In genomic region chr16:30604316-30604947, GRCh38 we compare ENCODE assay signal across 1 cellular context.
TF ChIP-seq lines count a peak whose summit lies in the region.

No MANE protein-coding gene starts in this region.

TF ChIP-seq in HepG2, 621 proteins besides CTCF, POLR2A, EP300 and RAD21 (continued from another document and continues in another):
- TF ChIP-seq, protein P1, sequence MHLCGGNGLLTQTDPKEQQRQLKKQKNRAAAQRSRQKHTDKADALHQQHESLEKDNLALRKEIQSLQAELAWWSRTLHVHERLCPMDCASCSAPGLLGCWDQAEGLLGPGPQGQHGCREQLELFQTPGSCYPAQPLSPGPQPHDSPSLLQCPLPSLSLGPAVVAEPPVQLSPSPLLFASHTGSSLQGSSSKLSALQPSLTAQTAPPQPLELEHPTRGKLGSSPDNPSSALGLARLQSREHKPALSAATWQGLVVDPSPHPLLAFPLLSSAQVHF (CRISPR knock-in tag; IDR thresholded peaks at IDR 0.05) = no peak
- TF ChIP-seq EED (CRISPR knock-in tag; IDR thresholded peaks at IDR 0.05) (no peak), ZNF468 (CRISPR knock-in tag; IDR thresholded peaks at IDR 0.05) (no peak), HNRNPUL1 (IDR thresholded peaks at IDR 0.05; ENCODE audit: low read depth, low read length) (no peak), PCBP2 (optimal IDR thresholded peaks at IDR 0.05; ENCODE audit: low read depth, low read length, poor library complexity, severe bottlenecking) (no peak), XBP1 (CRISPR knock-in tag; IDR thresholded peaks at IDR 0.05) (no peak), ZNF678 (CRISPR knock-in tag; IDR thresholded peaks at IDR 0.05) (no peak), NCOA5 (CRISPR knock-in tag; IDR thresholded peaks at IDR 0.05) (no peak), ZNF644 (CRISPR knock-in tag; IDR thresholded peaks at IDR 0.05; ENCODE audit: low read depth) (no peak), ZNF530 (CRISPR knock-in tag; IDR thresholded peaks at IDR 0.05; ENCODE audit: low read depth) (no peak), MAF1 (CRISPR knock-in tag; IDR thresholded peaks at IDR 0.05; ENCODE audit: borderline replicate concordance) (no peak), SMC3 (IDR thresholded peaks at IDR 0.05; ENCODE audit: low read length) (no peak), THAP9 (CRISPR knock-in tag; IDR thresholded peaks at IDR 0.05; ENCODE audit: borderline replicate concordance) (no peak), ZC3H4 (CRISPR knock-in tag; IDR thresholded peaks at IDR 0.05; ENCODE audit: borderline replicate concordance) (no peak), MTA3 (CRISPR knock-in tag; IDR thresholded peaks at IDR 0.05) (no peak), RBM22 (optimal IDR thresholded peaks at IDR 0.05; ENCODE audit: low read length) (no peak), KAT7 (CRISPR knock-in tag; IDR thresholded peaks at IDR 0.05; ENCODE audit: borderline replicate concordance) (no peak), AGO2 (optimal IDR thresholded peaks at IDR 0.05; ENCODE audit: low read depth, low read length) (peak; percentile 90), U2AF1 (optimal IDR thresholded peaks at IDR 0.05; ENCODE audit: low read depth, low read length) (no peak), FOXA1 (IDR thresholded peaks at IDR 0.05) (no peak), FOXA1 (CRISPR knock-in tag; IDR thresholded peaks at IDR 0.05) (no peak), NONO (IDR thresholded peaks at IDR 0.05) (no peak), NONO (CRISPR knock-in tag; conservative IDR thresholded peaks at IDR 0.05) (no peak), BHLHE40 (IDR thresholded peaks at IDR 0.05; ENCODE audit: low read length) (no peak), CEBPB (IDR thresholded peaks at IDR 0.05; ENCODE audit: borderline replicate concordance, low read depth, low read length) (no peak), ZNF124 (CRISPR knock-in tag; IDR thresholded peaks at IDR 0.05) (no peak), KLF12 (CRISPR knock-in tag; IDR thresholded peaks at IDR 0.05; ENCODE audit: borderline replicate concordance) (no peak), FOXC1 (CRISPR knock-in tag; IDR thresholded peaks at IDR 0.05; ENCODE audit: borderline replicate concordance) (no peak), THYN1 (CRISPR knock-in tag; IDR thresholded peaks at IDR 0.05; ENCODE audit: borderline replicate concordance, low read depth) (no peak), ZFP41 (CRISPR knock-in tag; IDR thresholded peaks at IDR 0.05; ENCODE audit: borderline replicate concordance) (no peak), ZNF777 (CRISPR knock-in tag; IDR thresholded peaks at IDR 0.05) (no peak), PAWR (CRISPR knock-in tag; IDR thresholded peaks at IDR 0.05; ENCODE audit: borderline replicate concordance) (no peak), ZNF296 (CRISPR knock-in tag; conservative IDR thresholded peaks at IDR 0.05) (no peak), JARID2 (CRISPR knock-in tag; IDR thresholded peaks at IDR 0.05; ENCODE audit: insufficient replicate concordance) (no peak)
- TF ChIP-seq, protein P2, sequence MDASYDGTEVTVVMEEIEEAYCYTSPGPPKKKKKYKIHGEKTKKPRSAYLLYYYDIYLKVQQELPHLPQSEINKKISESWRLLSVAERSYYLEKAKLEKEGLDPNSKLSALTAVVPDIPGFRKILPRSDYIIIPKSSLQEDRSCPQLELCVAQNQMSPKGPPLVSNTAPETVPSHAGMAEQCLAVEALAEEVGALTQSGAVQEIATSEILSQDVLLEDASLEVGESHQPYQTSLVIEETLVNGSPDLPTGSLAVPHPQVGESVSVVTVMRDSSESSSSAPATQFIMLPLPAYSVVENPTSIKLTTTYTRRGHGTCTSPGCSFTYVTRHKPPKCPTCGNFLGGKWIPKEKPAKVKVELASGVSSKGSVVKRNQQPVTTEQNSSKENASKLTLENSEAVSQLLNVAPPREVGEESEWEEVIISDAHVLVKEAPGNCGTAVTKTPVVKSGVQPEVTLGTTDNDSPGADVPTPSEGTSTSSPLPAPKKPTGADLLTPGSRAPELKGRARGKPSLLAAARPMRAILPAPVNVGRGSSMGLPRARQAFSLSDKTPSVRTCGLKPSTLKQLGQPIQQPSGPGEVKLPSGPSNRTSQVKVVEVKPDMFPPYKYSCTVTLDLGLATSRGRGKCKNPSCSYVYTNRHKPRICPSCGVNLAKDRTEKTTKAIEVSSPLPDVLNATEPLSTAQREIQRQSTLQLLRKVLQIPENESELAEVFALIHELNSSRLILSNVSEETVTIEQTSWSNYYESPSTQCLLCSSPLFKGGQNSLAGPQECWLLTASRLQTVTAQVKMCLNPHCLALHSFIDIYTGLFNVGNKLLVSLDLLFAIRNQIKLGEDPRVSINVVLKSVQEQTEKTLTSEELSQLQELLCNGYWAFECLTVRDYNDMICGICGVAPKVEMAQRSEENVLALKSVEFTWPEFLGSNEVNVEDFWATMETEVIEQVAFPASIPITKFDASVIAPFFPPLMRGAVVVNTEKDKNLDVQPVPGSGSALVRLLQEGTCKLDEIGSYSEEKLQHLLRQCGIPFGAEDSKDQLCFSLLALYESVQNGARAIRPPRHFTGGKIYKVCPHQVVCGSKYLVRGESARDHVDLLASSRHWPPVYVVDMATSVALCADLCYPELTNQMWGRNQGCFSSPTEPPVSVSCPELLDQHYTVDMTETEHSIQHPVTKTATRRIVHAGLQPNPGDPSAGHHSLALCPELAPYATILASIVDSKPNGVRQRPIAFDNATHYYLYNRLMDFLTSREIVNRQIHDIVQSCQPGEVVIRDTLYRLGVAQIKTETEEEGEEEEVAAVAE (CRISPR knock-in tag; IDR thresholded peaks at IDR 0.05; ENCODE audit: borderline replicate concordance) = no peak
- TF ChIP-seq, protein P3, sequence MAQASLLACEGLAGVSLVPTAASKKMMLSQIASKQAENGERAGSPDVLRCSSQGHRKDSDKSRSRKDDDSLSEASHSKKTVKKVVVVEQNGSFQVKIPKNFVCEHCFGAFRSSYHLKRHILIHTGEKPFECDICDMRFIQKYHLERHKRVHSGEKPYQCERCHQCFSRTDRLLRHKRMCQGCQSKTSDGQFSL (CRISPR knock-in tag; IDR thresholded peaks at IDR 0.05) = no peak
- TF ChIP-seq, protein P4, sequence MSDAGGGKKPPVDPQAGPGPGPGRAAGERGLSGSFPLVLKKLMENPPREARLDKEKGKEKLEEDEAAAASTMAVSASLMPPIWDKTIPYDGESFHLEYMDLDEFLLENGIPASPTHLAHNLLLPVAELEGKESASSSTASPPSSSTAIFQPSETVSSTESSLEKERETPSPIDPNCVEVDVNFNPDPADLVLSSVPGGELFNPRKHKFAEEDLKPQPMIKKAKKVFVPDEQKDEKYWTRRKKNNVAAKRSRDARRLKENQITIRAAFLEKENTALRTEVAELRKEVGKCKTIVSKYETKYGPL (CRISPR knock-in tag; IDR thresholded peaks at IDR 0.05) = no peak
- TF ChIP-seq, protein P5, sequence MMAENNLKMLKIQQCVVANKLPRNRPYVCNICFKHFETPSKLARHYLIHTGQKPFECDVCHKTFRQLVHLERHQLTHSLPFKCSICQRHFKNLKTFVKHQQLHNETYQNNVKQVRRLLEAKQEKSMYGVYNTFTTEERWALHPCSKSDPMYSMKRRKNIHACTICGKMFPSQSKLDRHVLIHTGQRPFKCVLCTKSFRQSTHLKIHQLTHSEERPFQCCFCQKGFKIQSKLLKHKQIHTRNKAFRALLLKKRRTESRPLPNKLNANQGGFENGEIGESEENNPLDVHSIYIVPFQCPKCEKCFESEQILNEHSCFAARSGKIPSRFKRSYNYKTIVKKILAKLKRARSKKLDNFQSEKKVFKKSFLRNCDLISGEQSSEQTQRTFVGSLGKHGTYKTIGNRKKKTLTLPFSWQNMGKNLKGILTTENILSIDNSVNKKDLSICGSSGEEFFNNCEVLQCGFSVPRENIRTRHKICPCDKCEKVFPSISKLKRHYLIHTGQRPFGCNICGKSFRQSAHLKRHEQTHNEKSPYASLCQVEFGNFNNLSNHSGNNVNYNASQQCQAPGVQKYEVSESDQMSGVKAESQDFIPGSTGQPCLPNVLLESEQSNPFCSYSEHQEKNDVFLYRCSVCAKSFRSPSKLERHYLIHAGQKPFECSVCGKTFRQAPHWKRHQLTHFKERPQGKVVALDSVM (CRISPR knock-in tag; IDR thresholded peaks at IDR 0.05) = no peak
- TF ChIP-seq, protein P6, sequence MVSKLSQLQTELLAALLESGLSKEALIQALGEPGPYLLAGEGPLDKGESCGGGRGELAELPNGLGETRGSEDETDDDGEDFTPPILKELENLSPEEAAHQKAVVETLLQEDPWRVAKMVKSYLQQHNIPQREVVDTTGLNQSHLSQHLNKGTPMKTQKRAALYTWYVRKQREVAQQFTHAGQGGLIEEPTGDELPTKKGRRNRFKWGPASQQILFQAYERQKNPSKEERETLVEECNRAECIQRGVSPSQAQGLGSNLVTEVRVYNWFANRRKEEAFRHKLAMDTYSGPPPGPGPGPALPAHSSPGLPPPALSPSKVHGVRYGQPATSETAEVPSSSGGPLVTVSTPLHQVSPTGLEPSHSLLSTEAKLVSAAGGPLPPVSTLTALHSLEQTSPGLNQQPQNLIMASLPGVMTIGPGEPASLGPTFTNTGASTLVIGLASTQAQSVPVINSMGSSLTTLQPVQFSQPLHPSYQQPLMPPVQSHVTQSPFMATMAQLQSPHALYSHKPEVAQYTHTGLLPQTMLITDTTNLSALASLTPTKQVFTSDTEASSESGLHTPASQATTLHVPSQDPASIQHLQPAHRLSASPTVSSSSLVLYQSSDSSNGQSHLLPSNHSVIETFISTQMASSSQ (IDR thresholded peaks at IDR 0.05; ENCODE audit: low read depth) = no peak
- TF ChIP-seq, protein P6 (CRISPR knock-in tag; IDR thresholded peaks at IDR 0.05; ENCODE audit: borderline replicate concordance) = no peak
- TF ChIP-seq, protein P7, sequence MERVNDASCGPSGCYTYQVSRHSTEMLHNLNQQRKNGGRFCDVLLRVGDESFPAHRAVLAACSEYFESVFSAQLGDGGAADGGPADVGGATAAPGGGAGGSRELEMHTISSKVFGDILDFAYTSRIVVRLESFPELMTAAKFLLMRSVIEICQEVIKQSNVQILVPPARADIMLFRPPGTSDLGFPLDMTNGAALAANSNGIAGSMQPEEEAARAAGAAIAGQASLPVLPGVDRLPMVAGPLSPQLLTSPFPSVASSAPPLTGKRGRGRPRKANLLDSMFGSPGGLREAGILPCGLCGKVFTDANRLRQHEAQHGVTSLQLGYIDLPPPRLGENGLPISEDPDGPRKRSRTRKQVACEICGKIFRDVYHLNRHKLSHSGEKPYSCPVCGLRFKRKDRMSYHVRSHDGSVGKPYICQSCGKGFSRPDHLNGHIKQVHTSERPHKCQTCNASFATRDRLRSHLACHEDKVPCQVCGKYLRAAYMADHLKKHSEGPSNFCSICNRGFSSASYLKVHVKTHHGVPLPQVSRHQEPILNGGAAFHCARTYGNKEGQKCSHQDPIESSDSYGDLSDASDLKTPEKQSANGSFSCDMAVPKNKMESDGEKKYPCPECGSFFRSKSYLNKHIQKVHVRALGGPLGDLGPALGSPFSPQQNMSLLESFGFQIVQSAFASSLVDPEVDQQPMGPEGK (CRISPR knock-in tag; IDR thresholded peaks at IDR 0.05) = no peak
- TF ChIP-seq, protein P8, sequence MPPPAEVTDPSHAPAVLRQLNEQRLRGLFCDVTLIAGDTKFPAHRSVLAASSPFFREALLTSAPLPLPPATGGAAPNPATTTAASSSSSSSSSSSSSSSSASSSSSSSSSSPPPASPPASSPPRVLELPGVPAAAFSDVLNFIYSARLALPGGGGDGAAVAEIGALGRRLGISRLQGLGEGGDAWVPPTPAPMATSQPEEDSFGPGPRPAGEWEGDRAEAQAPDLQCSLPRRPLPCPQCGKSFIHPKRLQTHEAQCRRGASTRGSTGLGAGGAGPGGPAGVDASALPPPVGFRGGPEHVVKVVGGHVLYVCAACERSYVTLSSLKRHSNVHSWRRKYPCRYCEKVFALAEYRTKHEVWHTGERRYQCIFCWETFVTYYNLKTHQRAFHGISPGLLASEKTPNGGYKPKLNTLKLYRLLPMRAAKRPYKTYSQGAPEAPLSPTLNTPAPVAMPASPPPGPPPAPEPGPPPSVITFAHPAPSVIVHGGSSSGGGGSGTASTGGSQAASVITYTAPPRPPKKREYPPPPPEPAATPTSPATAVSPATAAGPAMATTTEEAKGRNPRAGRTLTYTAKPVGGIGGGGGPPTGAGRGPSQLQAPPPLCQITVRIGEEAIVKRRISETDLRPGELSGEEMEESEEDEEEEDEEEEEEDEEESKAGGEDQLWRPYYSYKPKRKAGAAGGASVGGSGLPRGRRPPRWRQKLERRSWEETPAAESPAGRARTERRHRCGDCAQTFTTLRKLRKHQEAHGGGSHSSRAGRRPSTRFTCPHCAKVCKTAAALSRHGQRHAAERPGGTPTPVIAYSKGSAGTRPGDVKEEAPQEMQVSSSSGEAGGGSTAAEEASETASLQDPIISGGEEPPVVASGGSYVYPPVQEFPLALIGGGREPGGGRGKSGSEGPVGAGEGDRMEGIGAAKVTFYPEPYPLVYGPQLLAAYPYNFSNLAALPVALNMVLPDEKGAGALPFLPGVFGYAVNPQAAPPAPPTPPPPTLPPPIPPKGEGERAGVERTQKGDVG (CRISPR knock-in tag; IDR thresholded peaks at IDR 0.05; ENCODE audit: borderline replicate concordance) = peak; percentile 29; the same call in 1 of the 2 replicates
